In genomic region chr22:50443801-50444625, GRCh38 we compare ENCODE assay signal across 16 cellular contexts. TPM values are rescaled to one million over a fixed set of nuclear protein-coding genes. Genes with fewer than 3 reads are reported as not detected.
DNase-seq lines count a peak whose midpoint lies in the region; ATAC-seq and TF ChIP-seq lines count a peak whose summit lies in the region.
"Had no signal": no experiment of that assay in that cellular context is flagged by ENCODE, and none has a peak within 500 bp of the region (broad histone marks: within the 10 kb centered on the region; RNA-seq: fewer than 3 reads in every experiment).

No MANE protein-coding gene starts in this region.

- ATAC-seq in activated CD8-positive, alpha-beta T cell treated with anti-CD3 and anti-CD28 coated beads, Interleukin-2, amount 10 ng/mL, durations not matched to agents 7 days and 5 days, result no peak
- peak; percentile 2 for ATAC-seq in left colon
- no peak for ATAC-seq in HG03135 (IDR thresholded peaks at IDR 0.05; ENCODE audit: unreplicated experiment)

- intact Hi-C loops in left colon (cut with DNase I, micrococcal nuclease), result no loop called here

- POLR2A ChIA-PET in activated CD8-positive, alpha-beta T cell treated with anti-CD3 and anti-CD28 coated beads, Interleukin-2, amount 10 ng/mL, durations not matched to agents 7 days and 5 days (lab: Charles Lee), result interaction anchor here (0.6 to 2.1 kb wide), 6 partner anchors 8 to 178 kb away, joined by 3 to 10 read pairs (median 3); partner anchors contain the start of gene SCO2

- no peaks in the 10 kb centered on the region for H3K27me3 Mint-ChIP-seq in activated T-cell treated with anti-CD3 and anti-CD28 coated beads, Interleukin-2, amount 50 U/mL, for 24 hours
- no peaks in the 10 kb centered on the region for H3K27me3 Mint-ChIP-seq in activated CD8-positive, alpha-beta T cell treated with anti-CD3 and anti-CD28 coated beads, Interleukin-2, amount 10 ng/mL, durations not matched to agents 7 days and 5 days (ENCODE audit: low read depth)
- no peaks in the 10 kb centered on the region for H3K27me3 Mint-ChIP-seq in type B pancreatic cell
- H3K27me3 Mint-ChIP-seq: activated naive CD4-positive, alpha-beta T cell treated with anti-CD3 and anti-CD28 coated beads, Interleukin-2, amount 50 U/mL, for 24 hours had no signal

- no peak overlapping the region for H3K4me3 Mint-ChIP-seq in activated T-cell treated with anti-CD3 and anti-CD28 coated beads, Interleukin-2, amount 50 U/mL, for 24 hours
- no peak overlapping the region for H3K4me3 Mint-ChIP-seq in activated CD8-positive, alpha-beta T cell treated with anti-CD3 and anti-CD28 coated beads, Interleukin-2, amount 10 ng/mL, durations not matched to agents 7 days and 5 days
- no peak overlapping the region for H3K4me3 Mint-ChIP-seq in type B pancreatic cell
- H3K4me3 Mint-ChIP-seq: activated naive CD4-positive, alpha-beta T cell treated with anti-CD3 and anti-CD28 coated beads, Interleukin-2, amount 50 U/mL, for 24 hours had no signal

- H3K9me3 Mint-ChIP-seq in activated T-cell treated with anti-CD3 and anti-CD28 coated beads, Interleukin-2, amount 50 U/mL, for 24 hours, result no peaks in the 10 kb centered on the region
- H3K9me3 Mint-ChIP-seq in activated CD8-positive, alpha-beta T cell treated with anti-CD3 and anti-CD28 coated beads, Interleukin-2, amount 10 ng/mL, durations not matched to agents 7 days and 5 days (ENCODE audit: insufficient read depth), result no peaks in the 10 kb centered on the region
- H3K9me3 Mint-ChIP-seq in type B pancreatic cell, result no peaks in the 10 kb centered on the region
- H3K9me3 Mint-ChIP-seq: activated naive CD4-positive, alpha-beta T cell treated with anti-CD3 and anti-CD28 coated beads, Interleukin-2, amount 50 U/mL, for 24 hours had no signal

- DNase-seq in activated T-cell treated with anti-CD3 and anti-CD28 coated beads, Interleukin-2, amount 50 U/mL, for 24 hours, result no peak
- DNase-seq in activated T-cell treated with anti-CD3 and anti-CD28 coated beads for 4 hours (no peak), left colon (no peak), type B pancreatic cell (ENCODE audit: extremely low spot score, unreplicated experiment) (no peak), anterior cingulate cortex (lab: John Stamatoyannopoulos, UW) (no peak), NOMO-1 treated with dmso at 0.1 percent for 144 hours (lab: John Stamatoyannopoulos, UW; ENCODE audit: unreplicated experiment) (no peak)
- DNase-seq in activated CD8-positive, alpha-beta T cell treated with anti-CD3 and anti-CD28 coated beads, Interleukin-2, amount 10 ng/mL, durations not matched to agents 7 days and 5 days, result no peak
- DNase-seq: NCI-H146, NCI-H526, occipital lobe, SIG-M5, spleen had no signal

- CTCF ChIA-PET in activated CD8-positive, alpha-beta T cell treated with anti-CD3 and anti-CD28 coated beads, Interleukin-2, amount 10 ng/mL, durations not matched to agents 7 days and 5 days (lab: Charles Lee), result interaction anchor here (1.3 kb wide), 1 partner anchor 26 kb away, joined by 5 read pairs; no protein-coding TSS in a partner anchor

- peaks cover 77% of the 10 kb centered on the region for H3K36me3 Mint-ChIP-seq in activated T-cell treated with anti-CD3 and anti-CD28 coated beads, Interleukin-2, amount 50 U/mL, for 24 hours (ENCODE audit: low read depth)
- peaks cover 44% of the 10 kb centered on the region for H3K36me3 Mint-ChIP-seq in activated CD8-positive, alpha-beta T cell treated with anti-CD3 and anti-CD28 coated beads, Interleukin-2, amount 10 ng/mL, durations not matched to agents 7 days and 5 days (ENCODE audit: low read depth)
- peaks cover 5% of the 10 kb centered on the region for H3K36me3 Mint-ChIP-seq in type B pancreatic cell

- no peak for TF ChIP-seq CTCF in type B pancreatic cell (conservative IDR thresholded peaks at IDR 0.05)

- H3K4me1 Mint-ChIP-seq in activated T-cell treated with anti-CD3 and anti-CD28 coated beads, Interleukin-2, amount 50 U/mL, for 24 hours (ENCODE audit: low read depth), result peaks cover 22% of the 10 kb centered on the region
- H3K4me1 Mint-ChIP-seq in activated CD8-positive, alpha-beta T cell treated with anti-CD3 and anti-CD28 coated beads, Interleukin-2, amount 10 ng/mL, durations not matched to agents 7 days and 5 days (ENCODE audit: low read depth), result peaks cover 25% of the 10 kb centered on the region
- peaks cover 9% of the 10 kb centered on the region for H3K4me1 Mint-ChIP-seq in type B pancreatic cell (ENCODE audit: unreplicated experiment)

- peak overlapping the region; percentile 85 for H3K27ac Mint-ChIP-seq in activated T-cell treated with anti-CD3 and anti-CD28 coated beads, Interleukin-2, amount 50 U/mL, for 24 hours
- H3K27ac Mint-ChIP-seq in activated CD8-positive, alpha-beta T cell treated with anti-CD3 and anti-CD28 coated beads, Interleukin-2, amount 10 ng/mL, durations not matched to agents 7 days and 5 days, result peak overlapping the region; percentile 89
- peak overlapping the region; percentile 81 for H3K27ac Mint-ChIP-seq in type B pancreatic cell

RNA-seq across cellular contexts. Expression of gene SBF1, which starts 30.8 kb away (rescaled TPM):
- total RNA-seq in activated CD8-positive, alpha-beta T cell treated with anti-CD3 and anti-CD28 coated beads, Interleukin-2, amount 10 ng/mL, durations not matched to agents 7 days and 5 days, result 100 to 1,000 TPM; 177 to 183 TPM
- total RNA-seq in left colon, result 10 to 100 TPM; 69.2 to 80.1 TPM
- total RNA-seq in type B pancreatic cell (ENCODE audit: low replicate concordance), result 119 and 133 TPM in 2 replicates

RNA-seq across cellular contexts. Expression of gene ADM2, which starts 37.3 kb away (rescaled TPM):
- 1 to 10 TPM; 4.1 to 4.2 TPM for total RNA-seq in activated CD8-positive, alpha-beta T cell treated with anti-CD3 and anti-CD28 coated beads, Interleukin-2, amount 10 ng/mL, durations not matched to agents 7 days and 5 days
- total RNA-seq in left colon (1 to 10 TPM; 5.4 to 8.9 TPM), type B pancreatic cell (ENCODE audit: low replicate concordance) (2.6 and 10.2 TPM in 2 replicates)
- total RNA-seq: LHCN-M2, occipital lobe had no signal

RNA-seq across cellular contexts. Expression of gene MIOX, which starts 42.6 kb away (rescaled TPM):
- total RNA-seq in activated CD8-positive, alpha-beta T cell treated with anti-CD3 and anti-CD28 coated beads, Interleukin-2, amount 10 ng/mL, durations not matched to agents 7 days and 5 days, result under 1 TPM in 1 of 2 experiments, not detected in 1; 0.40 TPM
- total RNA-seq in left colon (not detected), type B pancreatic cell (ENCODE audit: low replicate concordance) (1.2 TPM in 1 of 2 replicates, not detected in the other)
- total RNA-seq: LHCN-M2, lung microvascular endothelial cell, occipital lobe had no signal
